ENCODE assay signal across 8 cellular contexts in genomic region chr16:28924399-28924761, GRCh38. TPM values are rescaled to one million over a fixed set of nuclear protein-coding genes. Genes with fewer than 3 reads are reported as not detected.
DNase-seq lines count a peak whose midpoint lies in the region; ATAC-seq, FAIRE-seq and TF ChIP-seq lines count a peak whose summit lies in the region.

No MANE protein-coding gene starts in this region.

- 5 to 27% (median 25%) methylated on average over 15 of the region's 15 CpGs for WGBS in small intestine, 3 donors

- peak; percentile 40; the same call in 1 of the 2 replicates for TF ChIP-seq POLR2A in Raji (IDR thresholded peaks at IDR 0.05; ENCODE audit: insufficient read depth, low read depth, low read length)

- H3K27ac ChIP-seq in small intestine (ENCODE audit: low read depth in 1 of 2, low read length in 1 of 2), result peak overlapping the region; percentile 79 to 99

- H3K27me3 ChIP-seq in small intestine (ENCODE audit: control insufficient read depth in 2 of 2, insufficient read depth in 2 of 2, low read length in 2 of 2), result no peaks in the 10 kb centered on the region

- H3K36me3 ChIP-seq in small intestine (ENCODE audit: control insufficient read depth in 2 of 2, insufficient read depth in 2 of 2, low read length in 2 of 2), result peaks cover 2 to 4% of the 10 kb centered on the region in 2 donors

- no peak for TF ChIP-seq CTCF in foreskin fibroblast (IDR thresholded peaks at IDR 0.05; ENCODE audit: low read depth, low read length)

- ATAC-seq in GM21619 (IDR thresholded peaks at IDR 0.05; ENCODE audit: unreplicated experiment), result peak; percentile 4
- ATAC-seq in GM21447 (IDR thresholded peaks at IDR 0.05; ENCODE audit: unreplicated experiment), result no peak
- ATAC-seq in GM21526 (IDR thresholded peaks at IDR 0.05; ENCODE audit: low FRiP score, unreplicated experiment), result no peak

- H3K4me3 ChIP-seq in foreskin fibroblast (ENCODE audit: low read depth in 1 of 2, low read length in 2 of 2) (peak overlapping the region; percentile 81 to 84), small intestine (ENCODE audit: low read depth in 1 of 2, low read length in 2 of 2) (peak overlapping the region; percentile 82 to 91)

- H3K4me1 ChIP-seq in small intestine (ENCODE audit: control insufficient read depth in 2 of 2, insufficient read depth in 1 of 2, low read depth in 1 of 2, low read length in 1 of 2), result peaks cover 0 to 4% of the 10 kb centered on the region in 2 donors

- FAIRE-seq in small intestine (lab: Jason Lieb, UNC), result no peak

- DNase-seq in foreskin fibroblast (no peak), small intestine (no peak), KG1 (lab: John Stamatoyannopoulos, UW) (no peak), NCI-H2107 treated with DMSO at 0.1 percent for 48 hours (lab: John Stamatoyannopoulos, UW; ENCODE audit: unreplicated experiment) (no peak)

- no peaks in the 10 kb centered on the region for H3K9me3 ChIP-seq in small intestine (ENCODE audit: control insufficient read depth, low read depth)

RNA-seq across cellular contexts. Expression of gene RABEP2, which starts 0.7 kb away (rescaled TPM):
- 10 to 100 TPM; 26.5 to 55.7 (median 30.0) TPM for polyA plus RNA-seq in small intestine

RNA-seq across cellular contexts. Expression of gene CD19, which starts 7.4 kb away (rescaled TPM):
- 1 to 10 TPM in 1 of 3 donors, under 1 TPM in 1, not detected in 1; 0.81 to 2.4 TPM for polyA plus RNA-seq in small intestine

RNA-seq across cellular contexts. Expression of gene NFATC2IP, which starts 26.4 kb away (rescaled TPM):
- polyA plus RNA-seq in small intestine, result 10 to 100 TPM; 16.5 to 23.3 (median 21.7) TPM

RNA-seq across cellular contexts. Expression of gene ATP2A1, which starts 46.1 kb away (rescaled TPM):
- polyA plus RNA-seq in small intestine, result 1 to 10 TPM in 2 of 3 donors, under 1 TPM in 1; 0.90 to 3.8 (median 2.2) TPM

RNA-seq across cellular contexts. Expression of gene SPNS1, which starts 50.2 kb away (rescaled TPM):
- polyA plus RNA-seq in small intestine, result 10 to 100 TPM; 41.7 to 65.1 (median 53.0) TPM
